In genomic region chr14:76331328-76332011, GRCh38 we compare ENCODE assay signal across 1 cellular context.
TF ChIP-seq lines count a peak whose summit lies in the region.

No MANE protein-coding gene starts in this region.

TF ChIP-seq in K562, 482 proteins besides CTCF, POLR2A, EP300 and RAD21 (continued from another document):
- TF ChIP-seq ETS1 (conservative IDR thresholded peaks at IDR 0.05; ENCODE audit: control insufficient read depth, low read depth, low read length), result no peak
- no peak for TF ChIP-seq GATAD2B (IDR thresholded peaks at IDR 0.05; ENCODE audit: borderline replicate concordance)
- TF ChIP-seq ZC3H8 (IDR thresholded peaks at IDR 0.05), result no peak
- no peak for TF ChIP-seq ZNF740 (CRISPR knock-in tag; IDR thresholded peaks at IDR 0.05)
- no peak for TF ChIP-seq ZNF740 (tag; IDR thresholded peaks at IDR 0.05)
- no peak for TF ChIP-seq KAT7 (CRISPR knock-in tag; IDR thresholded peaks at IDR 0.05; ENCODE audit: borderline replicate concordance)
- TF ChIP-seq SREBF2 (CRISPR knock-in tag; IDR thresholded peaks at IDR 0.05), result no peak
